Comparison of ENCODE assay signal across 10 cellular contexts in genomic region chr16:50473375-50473945, GRCh38.
DNase-seq lines count a peak whose midpoint lies in the region; ATAC-seq and TF ChIP-seq lines count a peak whose summit lies in the region.
"Had no signal": no experiment of that assay in that cellular context is flagged by ENCODE, and none has a peak within 500 bp of the region (broad histone marks: within the 10 kb centered on the region; RNA-seq: fewer than 3 reads in every experiment).

No MANE protein-coding gene starts in this region.

- no peaks in the 10 kb centered on the region for H3K9me3 Mint-ChIP-seq in naive thymus-derived CD8-positive, alpha-beta T cell

- H3K9ac ChIP-seq in mammary epithelial cell (ENCODE audit: insufficient read depth, low read length) = no peak overlapping the region

- H2AFZ ChIP-seq in mammary epithelial cell (ENCODE audit: low read depth, low read length) = no peak overlapping the region

- ATAC-seq in GM21423 (IDR thresholded peaks at IDR 0.05; ENCODE audit: unreplicated experiment) (peak; percentile 57), left cardiac atrium (no peak), GM18907 (IDR thresholded peaks at IDR 0.05; ENCODE audit: unreplicated experiment) (no peak), right cardiac atrium (no peak)
- ATAC-seq in naive thymus-derived CD8-positive, alpha-beta T cell = no peak

- BruUV-seq in mammary epithelial cell (replicated peaks; lab: Mats Ljungman, UMichigan) = no TSS peak

- peaks cover 0 to 4% (median 0%) of the 10 kb centered on the region in 3 donors for H3K36me3 Mint-ChIP-seq in naive thymus-derived CD8-positive, alpha-beta T cell

- H4K20me1 ChIP-seq in mammary epithelial cell (ENCODE audit: insufficient read depth, low read length) = no peaks in the 10 kb centered on the region

- H3K36me3 ChIP-seq in mammary epithelial cell (ENCODE audit: insufficient read depth, low read length) = no peaks in the 10 kb centered on the region

- H3K4me3 ChIP-seq in mammary epithelial cell (replicated peaks in 1 of 3; ENCODE audit: insufficient read depth in 1 of 3, low read depth in 2 of 3, low read length in 3 of 3) (no peak overlapping the region), right cardiac atrium (ENCODE audit: low read length) (no peak overlapping the region)

- H3K9me3 ChIP-seq in mammary epithelial cell (replicated peaks; ENCODE audit: insufficient read depth, low read length) = no peaks in the 10 kb centered on the region
- H3K9me3 ChIP-seq in right cardiac atrium (ENCODE audit: control insufficient read depth, low read length) = no peaks in the 10 kb centered on the region

- H3K4me3 Mint-ChIP-seq in naive thymus-derived CD8-positive, alpha-beta T cell = no peak overlapping the region

- H3K4me2 ChIP-seq in mammary epithelial cell (ENCODE audit: insufficient read depth, low read depth, low read length) = no peak overlapping the region

- DNase-seq in DMS53 treated with DMSO at 0.1 percent for 48 hours (lab: John Stamatoyannopoulos, UW; ENCODE audit: unreplicated experiment) (peak; percentile 77), LHCN-M2 (ENCODE audit: low read depth) (peak; percentile 43), mammary epithelial cell (peak; percentile 56), left cardiac atrium (no peak), right cardiac atrium (no peak)
- no peak for DNase-seq in naive thymus-derived CD8-positive, alpha-beta T cell
- DNase-seq: DMS79, NCI-H446 treated with DMSO at 0.1 percent for 48 hours had no signal

- POLR2A ChIA-PET in naive thymus-derived CD8-positive, alpha-beta T cell (lab: Charles Lee) = no interaction called here

- WGBS in mammary epithelial cell (ENCODE audit: low coverage, missing lambda C conversion rate) = 61% methylated on average over 6 of the region's 6 CpGs
- WGBS in right cardiac atrium = 70% methylated on average over 6 of the region's 6 CpGs

- intact Hi-C loops in mammary epithelial cell (cut with micrococcal nuclease) (no loop called here), left cardiac atrium (cut with DNase I) (no loop called here), right cardiac atrium (cut with DNase I) (no loop called here)

- peaks cover 1 to 16% (median 11%) of the 10 kb centered on the region in 4 donors for H3K4me1 Mint-ChIP-seq in naive thymus-derived CD8-positive, alpha-beta T cell

- H3K4me1 ChIP-seq in mammary epithelial cell (ENCODE audit: insufficient read depth, low read length) = peaks cover 8% of the 10 kb centered on the region
- H3K4me1 ChIP-seq in right cardiac atrium (ENCODE audit: control insufficient read depth, insufficient read depth, low read length) = no peaks in the 10 kb centered on the region

- in situ Hi-C loops in mammary epithelial cell (cut with MboI; ENCODE audit: low sequenced_read_pairs in 2 of 2) = no loop called here

- H3K27ac Mint-ChIP-seq in naive thymus-derived CD8-positive, alpha-beta T cell = peak overlapping the region in 1 of 10 donors; percentile 13

- peaks cover 4 to 12% (median 10%) of the 10 kb centered on the region in 5 donors for H3K27me3 Mint-ChIP-seq in naive thymus-derived CD8-positive, alpha-beta T cell

- dilution Hi-C loops in mammary epithelial cell (cut with HindIII; ENCODE audit: low sequenced_read_pairs) = no loop called here

- H3K27me3 ChIP-seq in mammary epithelial cell (ENCODE audit: insufficient read depth, low read length) = peaks cover 3% of the 10 kb centered on the region
- no peaks in the 10 kb centered on the region for H3K27me3 ChIP-seq in right cardiac atrium (ENCODE audit: control insufficient read depth, insufficient read depth)

- TF ChIP-seq CTCF in mammary epithelial cell (conservative IDR thresholded peaks at IDR 0.05 in 1 of 2, IDR thresholded peaks at IDR 0.05 in 1 of 2; ENCODE audit: extremely low read depth in 1 of 2, insufficient read depth in 1 of 2, low read depth in 1 of 2, low read length in 2 of 2) = no peak

- no peak overlapping the region for H3K27ac ChIP-seq in mammary epithelial cell (ENCODE audit: insufficient read depth, low read depth, low read length)
- H3K27ac ChIP-seq in right cardiac atrium (ENCODE audit: low read length) = no peak overlapping the region

- no peaks in the 10 kb centered on the region for H3K79me2 ChIP-seq in mammary epithelial cell (ENCODE audit: insufficient read depth, low read length)

- CTCF ChIA-PET in mammary epithelial cell (lab: Charles Lee; ENCODE audit: low non-redundant PET) = no interaction called here

Comparison
In these comparisons a context has a peak if more than half of its experiments do, and no peak if none do; other contexts are left out.
1. DNase-seq: peak in DMS53 treated with DMSO at 0.1 percent for 48 hours (single experiment), LHCN-M2 (single experiment) and mammary epithelial cell (single experiment); none in left cardiac atrium (single experiment), right cardiac atrium (0 of 3) and naive thymus-derived CD8-positive, alpha-beta T cell (0 of 10).